21 cellular contexts compared by ENCODE assay signal in the genomic region with DNA sequence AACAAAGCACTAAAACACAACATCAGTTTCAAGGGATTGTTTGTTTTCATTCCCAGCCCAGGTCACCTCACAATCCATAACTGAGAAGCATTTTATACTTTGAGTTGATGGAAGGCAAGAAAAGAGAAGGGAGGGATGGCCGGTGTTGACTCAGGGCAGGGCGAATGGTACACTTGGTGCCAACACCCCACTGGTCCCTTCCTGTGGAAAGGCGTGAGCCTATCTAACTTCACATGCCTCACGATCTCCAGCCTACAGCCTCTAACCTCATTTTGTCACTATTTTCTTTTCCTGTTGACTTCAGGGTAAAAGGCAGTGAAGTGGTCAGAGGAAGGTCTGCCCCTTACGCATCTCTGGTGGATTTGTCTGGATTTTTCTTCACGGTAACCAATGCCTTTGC. TPM values are rescaled to one million over a fixed set of nuclear protein-coding genes. Genes with fewer than 3 reads are reported as not detected.
"Had no signal": no experiment of that assay in that cellular context is flagged by ENCODE, and none has a peak within 500 bp of the region (broad histone marks: within the 10 kb centered on the region; RNA-seq: fewer than 3 reads in every experiment).

No MANE protein-coding gene starts in this region.

- H3K36me3 ChIP-seq: prostate gland, sigmoid colon, tibial artery, uterus had no signal

- ATAC-seq: left colon; naive thymus-derived CD8-positive, alpha-beta T cell; stimulated activated effector memory CD8-positive, alpha-beta T cell treated with anti-CD3 and anti-CD28 coated beads, Interleukin-12 subunit alpha, Interleukin-12 subunit beta, amount 100 ng/mL, for 72 hours had no signal

- DNase-seq: activated CD4-positive, alpha-beta T cell treated with anti-CD3 and anti-CD28 coated beads for 1 hour; activated CD4-positive, alpha-beta T cell treated with anti-CD3 and anti-CD28 coated beads, Interleukin-2, amount 50 U/mL, for 48 hours; activated naive CD4-positive, alpha-beta T cell treated with anti-CD3 and anti-CD28 coated beads, Interleukin-2, amount 10 ng/mL, durations not matched to agents 7 days and 5 days; effector memory CD4-positive, alpha-beta T cell; left colon; mammary epithelial cell; naive thymus-derived CD8-positive, alpha-beta T cell; occipital lobe; sigmoid colon; T-helper 1 cell; T1000; tibial artery; uterus had no signal

- H3K4me3 ChIP-seq: prostate gland, sigmoid colon, SK-N-MC, tibial artery, uterus had no signal

- H3K4me1 ChIP-seq: prostate gland had no signal

- H3K27me3 ChIP-seq: sigmoid colon, tibial artery, uterus had no signal

- H3K9me3 ChIP-seq: prostate gland, sigmoid colon, tibial artery, uterus had no signal

- FAIRE-seq: astrocyte, colon, frontal cortex, islet of Langerhans had no signal

- H3K27ac ChIP-seq: epithelial cell of prostate, prostate gland, sigmoid colon, SK-N-MC, tibial artery, uterus had no signal

RNA-seq across cellular contexts. Expression of a gene that starts 53.5 kb away (rescaled TPM):
- total RNA-seq: naive thymus-derived CD8-positive, alpha-beta T cell had no signal
- polyA plus RNA-seq: naive thymus-derived CD8-positive, alpha-beta T cell had no signal
